In genomic region chr6:42237857-42238256, GRCh38 we compare ENCODE assay signal across 23 cellular contexts. TPM values are rescaled to one million over a fixed set of nuclear protein-coding genes. Genes with fewer than 3 reads are reported as not detected.
DNase-seq lines count a peak whose midpoint lies in the region; ATAC-seq, FAIRE-seq and TF ChIP-seq lines count a peak whose summit lies in the region.
"Had no signal": no experiment of that assay in that cellular context is flagged by ENCODE, and none has a peak within 500 bp of the region (broad histone marks: within the 10 kb centered on the region; RNA-seq: fewer than 3 reads in every experiment).

No MANE protein-coding gene starts in this region.

- H3K36me3 Mint-ChIP-seq in central memory CD8-positive, alpha-beta T cell (ENCODE audit: insufficient read depth): peaks cover 46% of the 10 kb centered on the region

- no peaks in the 10 kb centered on the region for H3K9me3 ChIP-seq in Panc1 (ENCODE audit: control insufficient read depth, insufficient read depth, low read depth, low read length)
- H3K9me3 ChIP-seq: A549 had no signal

- no peaks in the 10 kb centered on the region for H3K4me1 Mint-ChIP-seq in stimulated activated naive CD8-positive, alpha-beta T cell treated with anti-CD3 and anti-CD28 coated beads, Interleukin-15, amount 100 ng/mL, for 72 hours
- H3K4me1 Mint-ChIP-seq in central memory CD8-positive, alpha-beta T cell: peaks cover 28% of the 10 kb centered on the region

- peaks cover 11% of the 10 kb centered on the region for H3K4me1 ChIP-seq in Panc1 (ENCODE audit: control insufficient read depth, insufficient read depth, low read length)

- H3K27ac ChIP-seq in Panc1 (ENCODE audit: low read length): peak overlapping the region; percentile 36; the same call in 1 of the 2 replicates
- H3K27ac ChIP-seq: A549, PC-9 had no signal

- no peak for TF ChIP-seq POLR2A in GM12891 (IDR thresholded peaks at IDR 0.05; ENCODE audit: low read depth, low read length)

- in situ Hi-C loops in Panc1 (cut with HindIII; ENCODE audit: low pct_unique_long_range_greater_than_20kb, low sequenced_read_pairs): no loop called here

- no peak for DNase-seq in stimulated activated naive CD8-positive, alpha-beta T cell treated with anti-CD3 and anti-CD28 coated beads, Interleukin-15, amount 100 ng/mL, for 72 hours
- no peak for DNase-seq in stimulated activated naive CD8-positive, alpha-beta T cell treated with anti-CD3 and anti-CD28 coated beads, Interleukin-15, Interleukin-2, amounts not matched to agents 100 U/mL and 50 U/mL, for 24 hours
- no peak for DNase-seq in Panc1 (ENCODE audit: low read depth, low spot score)
- DNase-seq in central memory CD8-positive, alpha-beta T cell (ENCODE audit: low spot score in 2 of 2): no peak
- no peak for DNase-seq in mucosa of gallbladder (ENCODE audit: low spot score)
- DNase-seq in GM12891 (ENCODE audit: insufficient read length, low spot score): no peak
- no peak for DNase-seq in sciatic nerve (ENCODE audit: low spot score)
- DNase-seq: DMS153; DND-41; HCEC 1CT; KBM-7; NCI-H1105 treated with DMSO at 0.1 percent for 48 hours; NCI-H146; NCI-H2029; NCI-H446; NCI-H524 treated with DMSO at 0.1 percent for 48 hours; NCI-H774; NK-92 treated with Interleukin-12 subunit alpha and Interleukin-12 subunit beta, amount 100 ng/mL, for 24 hours; PC-9; RPMI8226; SHP77 had no signal

- peaks cover 7% of the 10 kb centered on the region for H3K36me3 ChIP-seq in Panc1 (ENCODE audit: control insufficient read depth, insufficient read depth, low read length)

- intact Hi-C loops in Panc1 (cut with micrococcal nuclease; ENCODE audit: unreplicated experiment) (no loop called here), sciatic nerve (cut with DNase I) (no loop called here)

- no peak overlapping the region for H3K27ac Mint-ChIP-seq in stimulated activated naive CD8-positive, alpha-beta T cell treated with anti-CD3 and anti-CD28 coated beads, Interleukin-15, amount 100 ng/mL, for 72 hours
- H3K27ac Mint-ChIP-seq in central memory CD8-positive, alpha-beta T cell (ENCODE audit: low read depth): peak overlapping the region; percentile 78

- FAIRE-seq in GM12891 (lab: Jason Lieb, UNC): no peak
- FAIRE-seq: A549, H1 had no signal

- BruUV-seq in Panc1 (replicated peaks; lab: Mats Ljungman, UMichigan): no TSS peak

- H3K27me3 ChIP-seq in Panc1 (ENCODE audit: control insufficient read depth, insufficient read depth, low read length): no peaks in the 10 kb centered on the region

- no peaks in the 10 kb centered on the region for H3K27me3 Mint-ChIP-seq in stimulated activated naive CD8-positive, alpha-beta T cell treated with anti-CD3 and anti-CD28 coated beads, Interleukin-15, amount 100 ng/mL, for 72 hours
- no peaks in the 10 kb centered on the region for H3K27me3 Mint-ChIP-seq in central memory CD8-positive, alpha-beta T cell

- TF ChIP-seq CTCF in Panc1 (IDR thresholded peaks at IDR 0.05): no peak

- H3K4me3 Mint-ChIP-seq in stimulated activated naive CD8-positive, alpha-beta T cell treated with anti-CD3 and anti-CD28 coated beads, Interleukin-15, amount 100 ng/mL, for 72 hours: no peak overlapping the region
- H3K4me3 Mint-ChIP-seq in central memory CD8-positive, alpha-beta T cell: no peak overlapping the region

- CTCF ChIA-PET in Panc1 (lab: Charles Lee): interaction anchor here (0.6 kb wide), 1 partner anchor 214 kb away, joined by 10 read pairs; the partner anchor contains the start of gene TRERF1

- H3K9me3 Mint-ChIP-seq in stimulated activated naive CD8-positive, alpha-beta T cell treated with anti-CD3 and anti-CD28 coated beads, Interleukin-15, amount 100 ng/mL, for 72 hours: no peaks in the 10 kb centered on the region
- H3K9me3 Mint-ChIP-seq in central memory CD8-positive, alpha-beta T cell: no peaks in the 10 kb centered on the region

- POLR2A ChIA-PET in Panc1 (lab: Charles Lee): no interaction called here

- peak; percentile 57 for ATAC-seq in stimulated activated naive CD8-positive, alpha-beta T cell treated with anti-CD3 and anti-CD28 coated beads, Interleukin-15, amount 100 ng/mL, for 72 hours
- no peak for ATAC-seq in stimulated activated naive CD8-positive, alpha-beta T cell treated with anti-CD3 and anti-CD28 coated beads, Interleukin-15, Interleukin-2, amounts not matched to agents 100 U/mL and 50 U/mL, for 24 hours
- ATAC-seq in Panc1: no peak
- no peak for ATAC-seq in central memory CD8-positive, alpha-beta T cell (replicated peaks; ENCODE audit: extremely low read depth, poor library complexity, severe bottlenecking)
- no peak for ATAC-seq in sciatic nerve
- ATAC-seq: A549 had no signal

- H3K4me3 ChIP-seq in Panc1 (ENCODE audit: low read depth in 2 of 2, low read length in 2 of 2): no peak overlapping the region
- H3K4me3 ChIP-seq: A549, PC-9 had no signal

TF ChIP-seq in GM12891, 5 proteins besides CTCF, POLR2A, EP300 and RAD21:
- no peak for TF ChIP-seq POLR2AphosphoS5 (IDR thresholded peaks at IDR 0.05; ENCODE audit: low read depth, low read length)
- no peak for TF ChIP-seq PAX5 (IDR thresholded peaks at IDR 0.05; ENCODE audit: insufficient read depth, low read length, severe bottlenecking)
- TF ChIP-seq TAF1 (IDR thresholded peaks at IDR 0.05; ENCODE audit: low read depth, low read length): no peak
- TF ChIP-seq POU2F2 (IDR thresholded peaks at IDR 0.05; ENCODE audit: low read depth, low read length): no peak

RNA-seq across cellular contexts. Expression of gene MRPS10, which starts 20.2 kb away (rescaled TPM):
- total RNA-seq in Panc1 (2021; ENCODE audit: unreplicated experiment): 67.6 TPM
- 48.0 TPM for polyA plus RNA-seq in Panc1 (2012; ENCODE audit: insufficient read length)
- 25.1 TPM for total RNA-seq in mucosa of gallbladder
- polyA plus RNA-seq in GM12891 (2012; ENCODE audit: low read depth, missing spikeins): 18.0 TPM
- 23.0 TPM for total RNA-seq in sciatic nerve

RNA-seq across cellular contexts. Expression of gene GUCA1B, which starts 43.1 kb away (rescaled TPM):
- total RNA-seq in Panc1 (2021; ENCODE audit: unreplicated experiment): 1.4 TPM
- polyA plus RNA-seq in Panc1 (2012; ENCODE audit: insufficient read length): 0.93 TPM
- 0.43 TPM for total RNA-seq in mucosa of gallbladder
- not detected for polyA plus RNA-seq in GM12891 (2012; ENCODE audit: low read depth, missing spikeins)
- total RNA-seq in sciatic nerve: 5.3 TPM
